23 cellular contexts compared by ENCODE assay signal in the genomic region with DNA sequence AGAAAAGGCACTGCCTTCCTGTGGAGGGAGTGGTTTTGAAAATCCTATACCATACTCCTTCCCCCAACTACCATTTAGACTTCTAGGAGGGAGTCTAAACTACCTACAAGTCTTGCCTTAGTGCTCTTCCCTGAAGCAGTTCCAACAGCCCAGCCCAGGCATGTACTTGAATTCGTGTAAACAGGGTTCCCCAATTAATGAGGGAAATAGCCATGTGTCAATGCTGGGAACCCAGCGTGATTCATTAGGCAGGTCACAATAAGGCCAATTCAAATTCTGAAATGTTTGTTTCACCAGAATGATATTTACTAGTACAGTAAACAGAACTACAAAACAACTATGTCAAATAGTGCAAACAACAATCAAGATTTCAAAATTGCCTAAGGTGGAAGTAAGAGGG.
"Had no signal": no experiment of that assay in that cellular context is flagged by ENCODE, and none has a peak within 500 bp of the region (broad histone marks: within the 10 kb centered on the region; RNA-seq: fewer than 3 reads in every experiment).

No MANE protein-coding gene starts in this region.

- H3K9me3 ChIP-seq: ascending aorta, body of pancreas had no signal

- H3K4me3 ChIP-seq: ascending aorta, body of pancreas, cardiac muscle cell had no signal

- H3K27ac ChIP-seq: ascending aorta, body of pancreas, cardiac muscle cell had no signal

- DNase-seq: activated CD4-positive, alpha-beta T cell treated with anti-CD3 and anti-CD28 coated beads for 48 hours; activated CD4-positive, alpha-beta T cell treated with anti-CD3 and anti-CD28 coated beads, Interleukin-2, amount 50 U/mL, for 4 hours; activated CD4-positive, CD25-positive, alpha-beta regulatory T cell treated with anti-CD3 and anti-CD28 coated beads, Interleukin-2, amount 50 U/mL, for 72 hours; activated CD8-positive, alpha-beta memory T cell treated with anti-CD3 and anti-CD28 coated beads, Interleukin-2, amount 50 U/mL, for 48 hours; activated CD8-positive, alpha-beta T cell treated with anti-CD3 and anti-CD28 coated beads, Interleukin-2, amount 10 ng/mL, durations not matched to agents 7 days and 5 days; activated naive CD4-positive, alpha-beta T cell treated with anti-CD3 and anti-CD28 coated beads, Interleukin-2, amount 50 U/mL, for 16 hours; activated naive CD8-positive, alpha-beta T cell treated with anti-CD3 and anti-CD28 coated beads, Interleukin-2, amount 10 ng/mL, durations not matched to agents 7 days and 5 days; activated T-cell treated with anti-CD3 and anti-CD28 coated beads, Interleukin-2, amount 50 U/mL, for 1 hour; body of pancreas; Kasumi-1; KBM-7; NCI-H1105 treated with DMSO at 0.1 percent for 48 hours; NCI-H146; NCI-H187 treated with DMSO at 0.1 percent for 48 hours; NCI-H345; NCI-H69; NK-92 treated with Interleukin-12 subunit alpha and Interleukin-12 subunit beta, amount 100 ng/mL, for 24 hours; SHP77 treated with DMSO at 0.1 percent for 48 hours; T-helper 17 cell; T-helper 9 cell had no signal

- ATAC-seq: activated CD8-positive, alpha-beta T cell treated with anti-CD3 and anti-CD28 coated beads, Interleukin-2, amount 10 ng/mL, durations not matched to agents 7 days and 5 days; body of pancreas; T-helper 17 cell; WTC11 had no signal

- H3K36me3 ChIP-seq: ascending aorta, cardiac muscle cell had no signal

- H3K27me3 ChIP-seq: ascending aorta, body of pancreas had no signal

- H3K4me1 ChIP-seq: body of pancreas had no signal
